Comparison of ENCODE assay signal across 14 cellular contexts in the genomic region with DNA sequence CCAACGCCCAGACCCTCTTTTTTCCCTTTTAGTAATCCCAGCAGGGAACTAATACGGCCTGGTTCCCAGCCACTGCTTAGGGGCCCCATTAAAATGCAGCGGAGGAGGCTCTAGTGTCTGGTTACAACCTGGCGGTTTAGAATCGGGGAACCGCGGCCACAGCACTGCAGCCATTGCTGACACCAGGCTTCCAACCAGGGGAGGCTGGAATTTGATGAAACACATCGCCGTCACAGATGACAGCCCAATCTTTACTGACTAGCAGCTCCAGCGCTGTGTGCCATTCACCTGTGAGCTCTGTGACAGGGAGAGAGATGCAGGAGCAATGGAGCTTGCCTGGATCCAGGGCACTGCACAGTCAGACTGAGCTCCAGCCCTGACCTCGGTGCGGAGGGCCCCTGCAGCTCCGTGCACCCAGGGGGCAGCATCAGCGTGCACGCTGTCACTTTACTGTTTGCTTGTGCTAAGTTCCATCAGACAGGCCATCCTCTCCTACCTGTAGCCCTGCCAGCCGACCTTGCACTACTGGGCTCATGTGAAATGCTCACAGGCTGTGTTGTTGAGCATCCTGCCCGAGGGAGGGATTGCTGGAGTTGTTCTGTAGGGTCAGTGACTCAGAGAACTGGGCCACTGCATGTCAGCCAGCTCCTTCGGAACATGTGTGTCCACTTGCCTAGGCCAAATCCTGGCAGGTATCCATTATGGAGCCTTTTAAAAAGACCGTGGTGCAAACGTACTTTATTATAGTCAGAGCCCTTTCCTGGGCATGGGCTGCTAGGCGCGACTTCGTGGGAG.
A peak's percentile ranks its signal among the peaks of the same experiment; 100 is the strongest.
DNase-seq lines count a peak whose midpoint lies in the region; ATAC-seq and TF ChIP-seq lines count a peak whose summit lies in the region.
"Had no signal": no experiment of that assay in that cellular context is flagged by ENCODE, and none has a peak within 500 bp of the region (broad histone marks: within the 10 kb centered on the region; RNA-seq: fewer than 3 reads in every experiment).

No MANE protein-coding gene starts in this region.

- peak; percentile 73 for DNase-seq in AG08395 (ENCODE audit: low spot score)
- peak; percentile 24 for DNase-seq in HFF-Myc (ENCODE audit: extremely low read depth, low read depth)
- DNase-seq in brain microvascular endothelial cell: no peak
- peak; percentile 97 for DNase-seq in left kidney (ENCODE audit: low read depth, low spot score)
- DNase-seq in spleen: no peak
- DNase-seq in hypothalamus (lab: John Stamatoyannopoulos, UW): no peak
- no peak for DNase-seq in stimulated activated CD4-positive, alpha-beta T cell treated with anti-CD3 and anti-CD28 coated beads, Interleukin-4, amount 100 ng/mL, for 4 hours
- DNase-seq: activated gamma-delta T cell; effector CD4-positive, alpha-beta T cell; EL; ovary had no signal

- WGBS in spleen, 5 donors: 85 to 93% (median 90%) methylated on average over 20 to 23 of the region's 23 CpGs

- peaks cover 0 to 4% (median 0%) of the 10 kb centered on the region in 6 donors for H3K4me1 ChIP-seq in spleen

- in situ Hi-C loops in brain microvascular endothelial cell (cut with HindIII; ENCODE audit: low pct_ligation_motif_present, low sequenced_read_pairs): no loop called here

- no peaks in the 10 kb centered on the region for H3K9me3 ChIP-seq in spleen
- H3K9me3 ChIP-seq: MG63, ovary had no signal

- TF ChIP-seq CTCF in HFF-Myc (IDR thresholded peaks at IDR 0.05; ENCODE audit: low read depth, low read length, missing control alignments) (no peak), brain microvascular endothelial cell (IDR thresholded peaks at IDR 0.05; ENCODE audit: low read depth, low read length, missing control alignments) (peak; percentile 8), spleen (IDR thresholded peaks at IDR 0.05 in 8 of 11, conservative IDR thresholded peaks at IDR 0.05 in 3 of 11) (no peak)

- intact Hi-C loops in spleen (cut with DNase I; ENCODE audit: low total_unique reads): no loop called here

- H3K27ac ChIP-seq in brain microvascular endothelial cell (no peak overlapping the region), spleen (no peak overlapping the region)
- H3K27ac ChIP-seq: ovary had no signal

- no peak for ATAC-seq in HG03521 (IDR thresholded peaks at IDR 0.05; ENCODE audit: unreplicated experiment)

- H3K36me3 ChIP-seq in brain microvascular endothelial cell (replicated peaks) (no peaks in the 10 kb centered on the region), spleen (no peaks in the 10 kb centered on the region)
- H3K36me3 ChIP-seq: MG63, ovary had no signal

- H3K27me3 ChIP-seq in brain microvascular endothelial cell (replicated peaks) (no peaks in the 10 kb centered on the region), spleen (replicated peaks in 1 of 7) (no peaks in the 10 kb centered on the region)
- H3K27me3 ChIP-seq: MG63, ovary had no signal

- no peak overlapping the region for H3K4me3 ChIP-seq in HFF-Myc (replicated peaks; ENCODE audit: low read depth, low read length)
- H3K4me3 ChIP-seq in brain microvascular endothelial cell (ENCODE audit: low read depth, low read length): no peak overlapping the region
- H3K4me3 ChIP-seq in spleen: no peak overlapping the region
- H3K4me3 ChIP-seq: lung, MG63, ovary had no signal

- TF ChIP-seq POLR2A in spleen (IDR thresholded peaks at IDR 0.05): no peak

Comparison
In these comparisons a context has a peak if more than half of its experiments do, and no peak if none do; other contexts are left out.
1. DNase-seq: peak in AG08395 (single experiment), HFF-Myc (single experiment) and left kidney (single experiment); none in brain microvascular endothelial cell (single experiment), spleen (single experiment), hypothalamus (0 of 51) and stimulated activated CD4-positive, alpha-beta T cell treated with anti-CD3 and anti-CD28 coated beads, Interleukin-4, amount 100 ng/mL, for 4 hours (0 of 2).